8 cellular contexts compared by ENCODE assay signal in genomic region chr1:193368302-193368701, GRCh38.
DNase-seq lines count a peak whose midpoint lies in the region; ATAC-seq, FAIRE-seq and TF ChIP-seq lines count a peak whose summit lies in the region.

No MANE protein-coding gene starts in this region.

- no peak for FAIRE-seq in GM12892 (lab: Jason Lieb, UNC)

- H3K4me1 ChIP-seq in endodermal cell (ENCODE audit: control insufficient read depth, insufficient read depth, low read length), result no peaks in the 10 kb centered on the region

- peak; percentile 76 for ATAC-seq in GM18858 (IDR thresholded peaks at IDR 0.05; ENCODE audit: unreplicated experiment)
- ATAC-seq in GM21786 (IDR thresholded peaks at IDR 0.05; ENCODE audit: unreplicated experiment), result peak; percentile 90

- no peak overlapping the region for H3K27ac ChIP-seq in endodermal cell (ENCODE audit: low read depth, low read length)

- TF ChIP-seq POLR2A in GM12892 (IDR thresholded peaks at IDR 0.05; ENCODE audit: low read depth, low read length), result no peak

- H3K27me3 Mint-ChIP-seq in endodermal cell (ENCODE audit: insufficient read depth), result no peaks in the 10 kb centered on the region

- H3K4me3 ChIP-seq in endodermal cell (ENCODE audit: low read length), result no peak overlapping the region

- no peaks in the 10 kb centered on the region for H3K9me3 Mint-ChIP-seq in endodermal cell

- DNase-seq in NOMO-1 (lab: John Stamatoyannopoulos, UW; ENCODE audit: unreplicated experiment in 2 of 2) (peak; percentile 5 to 62), medulla oblongata (ENCODE audit: extremely low spot score) (peak; percentile 26), NCI-H2081 treated with DMSO at 0.1 percent for 48 hours (lab: John Stamatoyannopoulos, UW) (no peak), endodermal cell (no peak), NCI-H2081 (lab: John Stamatoyannopoulos, UW) (no peak), GM12892 (ENCODE audit: insufficient read length) (no peak)

- no peak overlapping the region for H3K4me3 Mint-ChIP-seq in endodermal cell

- no peaks in the 10 kb centered on the region for H3K36me3 Mint-ChIP-seq in endodermal cell (ENCODE audit: low read depth)

- no peaks in the 10 kb centered on the region for H3K9me3 ChIP-seq in endodermal cell (ENCODE audit: control insufficient read depth, low read length)

- H3K27me3 ChIP-seq in endodermal cell (ENCODE audit: control insufficient read depth, insufficient read depth, low read length, poor library complexity, severe bottlenecking), result no peaks in the 10 kb centered on the region

- no peak overlapping the region for H3K27ac Mint-ChIP-seq in endodermal cell

- H3K9ac ChIP-seq in endodermal cell (ENCODE audit: extremely low read depth, low read length, poor library complexity, severe bottlenecking), result no peak overlapping the region

- H3K36me3 ChIP-seq in endodermal cell (ENCODE audit: control insufficient read depth, insufficient read depth, low read length), result no peaks in the 10 kb centered on the region

- no peaks in the 10 kb centered on the region for H3K4me1 Mint-ChIP-seq in endodermal cell

- WGBS in endodermal cell (ENCODE audit: insufficient coverage in 1 of 2, insufficient read length in 1 of 2), 2 experiments, result 87% methylated on average over 4 to 5 of the region's 5 CpGs

- no peak for TF ChIP-seq CTCF in endodermal cell (conservative IDR thresholded peaks at IDR 0.05)

Comparison
In these comparisons a context has a peak if more than half of its experiments do, and no peak if none do; other contexts are left out.
1. DNase-seq: peak in NOMO-1 (2 of 2) and medulla oblongata (single experiment); none in NCI-H2081 treated with DMSO at 0.1 percent for 48 hours (single experiment), endodermal cell (single experiment), NCI-H2081 (0 of 2) and GM12892 (single experiment).